Comparison of ENCODE assay signal across 10 cellular contexts in genomic region chr12:85310456-85311076, GRCh38. TPM values are rescaled to one million over a fixed set of nuclear protein-coding genes. Genes with fewer than 3 reads are reported as not detected.
A peak's percentile ranks its signal among the peaks of the same experiment; 100 is the strongest.
DNase-seq lines count a peak whose midpoint lies in the region; ATAC-seq, FAIRE-seq and TF ChIP-seq lines count a peak whose summit lies in the region.
"Had no signal": no experiment of that assay in that cellular context is flagged by ENCODE, and none has a peak within 500 bp of the region (broad histone marks: within the 10 kb centered on the region; RNA-seq: fewer than 3 reads in every experiment).

No MANE protein-coding gene starts in this region.

- POLR2A ChIA-PET in GM10248 (lab: Yijun Ruan, JAX): no interaction called here

- H3K9ac ChIP-seq in Karpas-422 (ENCODE audit: low read length): no peak overlapping the region

- H3K27ac Mint-ChIP-seq in mesothelial cell of epicardium: no peak overlapping the region
- no peak overlapping the region for H3K27ac Mint-ChIP-seq in stimulated activated memory B cell treated with anti-CD40 and anti-IgM and Interleukin-4, amounts not matched to agents 10 μg/mL and 1 μg/mL and 100 μg/mL, for 72 hours

- no peak overlapping the region for H3K4me2 ChIP-seq in Karpas-422 (ENCODE audit: low read depth, low read length, poor library complexity, severe bottlenecking)

- TF ChIP-seq CTCF in bronchial epithelial cell (IDR thresholded peaks at IDR 0.05; ENCODE audit: insufficient read depth, low read length, severe bottlenecking): no peak
- peak; percentile 76 for TF ChIP-seq CTCF in mesothelial cell of epicardium (IDR thresholded peaks at IDR 0.05; ENCODE audit: unreplicated experiment)
- no peak for TF ChIP-seq CTCF in GM10248 (IDR thresholded peaks at IDR 0.05; ENCODE audit: control extremely low read depth, extremely low read depth, low read depth, missing control alignments)

- no peaks in the 10 kb centered on the region for H3K4me1 ChIP-seq in Karpas-422 (ENCODE audit: low read length)

- H3K9me2 ChIP-seq in Karpas-422 (replicated peaks; ENCODE audit: insufficient read depth, low read length): no peaks in the 10 kb centered on the region

- CTCF ChIA-PET in GM10248 (lab: Yijun Ruan, JAX): interaction anchor here (0.8 to 3.9 kb wide), 16 partner anchors 8 to 610 kb away, joined by 3 to 18 read pairs (median 4); no protein-coding TSS in a partner anchor

- no peaks in the 10 kb centered on the region for H3K9me3 ChIP-seq in Karpas-422 (ENCODE audit: low read length)

- no peaks in the 10 kb centered on the region for H3K9me3 Mint-ChIP-seq in mesothelial cell of epicardium
- H3K9me3 Mint-ChIP-seq in stimulated activated memory B cell treated with anti-CD40 and anti-IgM and Interleukin-4, amounts not matched to agents 10 μg/mL and 1 μg/mL and 100 μg/mL, for 72 hours: no peaks in the 10 kb centered on the region

- H4K20me1 ChIP-seq in Karpas-422 (ENCODE audit: insufficient read depth, low read depth, low read length): no peaks in the 10 kb centered on the region

- 0 out of 2 replicates have a peak, but pooled peaks cover 2% of the 10 kb centered on the region for H3K27me3 ChIP-seq in Karpas-422 (ENCODE audit: low read length)
- no peaks in the 10 kb centered on the region for H3K27me3 ChIP-seq in bronchial epithelial cell (ENCODE audit: control insufficient read depth, insufficient read depth, low read length)

- no peak for ATAC-seq in HG02852 (IDR thresholded peaks at IDR 0.05; ENCODE audit: unreplicated experiment)
- no peak for ATAC-seq in stimulated activated memory B cell treated with anti-CD40 and anti-IgM and Interleukin-4, amounts not matched to agents 10 μg/mL and 1 μg/mL and 100 μg/mL, for 72 hours

- no peaks in the 10 kb centered on the region for H3K27me3 Mint-ChIP-seq in mesothelial cell of epicardium (ENCODE audit: low read depth)
- no peaks in the 10 kb centered on the region for H3K27me3 Mint-ChIP-seq in stimulated activated memory B cell treated with anti-CD40 and anti-IgM and Interleukin-4, amounts not matched to agents 10 μg/mL and 1 μg/mL and 100 μg/mL, for 72 hours

- peaks cover 32% of the 10 kb centered on the region for H3K4me1 Mint-ChIP-seq in mesothelial cell of epicardium
- no peaks in the 10 kb centered on the region for H3K4me1 Mint-ChIP-seq in stimulated activated memory B cell treated with anti-CD40 and anti-IgM and Interleukin-4, amounts not matched to agents 10 μg/mL and 1 μg/mL and 100 μg/mL, for 72 hours

- H3K27ac ChIP-seq in Karpas-422 (ENCODE audit: low read length): no peak overlapping the region

- FAIRE-seq in bronchial epithelial cell (lab: Jason Lieb, UNC): no peak

- no peaks in the 10 kb centered on the region for H3K36me3 ChIP-seq in Karpas-422 (ENCODE audit: insufficient read depth, low read length)
- H3K36me3 ChIP-seq in bronchial epithelial cell (ENCODE audit: control insufficient read depth, insufficient read depth, low read length): no peaks in the 10 kb centered on the region

- no peak overlapping the region for H2AFZ ChIP-seq in Karpas-422 (ENCODE audit: low read length)

- no peaks in the 10 kb centered on the region for H3K79me2 ChIP-seq in Karpas-422 (ENCODE audit: low read length)

- H3K4me3 ChIP-seq in Karpas-422 (ENCODE audit: low read length) (no peak overlapping the region), bronchial epithelial cell (ENCODE audit: low read depth, low read length) (no peak overlapping the region)

- peak; percentile 60 for DNase-seq in DMS53 (lab: John Stamatoyannopoulos, UW)
- peak; percentile 60 for DNase-seq in Karpas-422
- DNase-seq in bronchial epithelial cell (ENCODE audit: low read depth): peak; percentile 20
- no peak for DNase-seq in mesothelial cell of epicardium (ENCODE audit: low spot score in 2 of 2, unreplicated experiment in 2 of 2)
- no peak for DNase-seq in GM10248 (ENCODE audit: extremely low spot score)
- DNase-seq in activated CD8-positive, alpha-beta memory T cell treated with anti-CD3 and anti-CD28 coated beads, Interleukin-2, amount 50 U/mL, for 48 hours: no peak
- DNase-seq: activated naive CD4-positive, alpha-beta T cell had no signal

- no peak overlapping the region for H3K4me3 Mint-ChIP-seq in mesothelial cell of epicardium
- no peak overlapping the region for H3K4me3 Mint-ChIP-seq in stimulated activated memory B cell treated with anti-CD40 and anti-IgM and Interleukin-4, amounts not matched to agents 10 μg/mL and 1 μg/mL and 100 μg/mL, for 72 hours

- H3K36me3 Mint-ChIP-seq in mesothelial cell of epicardium: peaks cover 2% of the 10 kb centered on the region
- no peaks in the 10 kb centered on the region for H3K36me3 Mint-ChIP-seq in stimulated activated memory B cell treated with anti-CD40 and anti-IgM and Interleukin-4, amounts not matched to agents 10 μg/mL and 1 μg/mL and 100 μg/mL, for 72 hours

RNA-seq across cellular contexts. Expression of gene ALX1, which starts 30.5 kb away (rescaled TPM):
- total RNA-seq in Karpas-422 (2014; rRNA removed; shearing (Covaris generic); ENCODE audit: low replicate concordance): not detected in 2 replicates
- total RNA-seq in bronchial epithelial cell (0.26 and 0.38 TPM in 2 replicates), mesothelial cell of epicardium (12.4 to 14.2 TPM (median 12.7 TPM) in 3 replicates)
- total RNA-seq: myocyte had no signal

Comparison
In these comparisons a context has a peak if more than half of its experiments do, and no peak if none do; other contexts are left out.
1. DNase-seq: peak in DMS53 (single experiment), Karpas-422 (single experiment) and bronchial epithelial cell (single experiment); none in mesothelial cell of epicardium (0 of 2), GM10248 (single experiment) and activated CD8-positive, alpha-beta memory T cell treated with anti-CD3 and anti-CD28 coated beads, Interleukin-2, amount 50 U/mL, for 48 hours (single experiment).